17 cellular contexts compared by ENCODE assay signal in the genomic region with DNA sequence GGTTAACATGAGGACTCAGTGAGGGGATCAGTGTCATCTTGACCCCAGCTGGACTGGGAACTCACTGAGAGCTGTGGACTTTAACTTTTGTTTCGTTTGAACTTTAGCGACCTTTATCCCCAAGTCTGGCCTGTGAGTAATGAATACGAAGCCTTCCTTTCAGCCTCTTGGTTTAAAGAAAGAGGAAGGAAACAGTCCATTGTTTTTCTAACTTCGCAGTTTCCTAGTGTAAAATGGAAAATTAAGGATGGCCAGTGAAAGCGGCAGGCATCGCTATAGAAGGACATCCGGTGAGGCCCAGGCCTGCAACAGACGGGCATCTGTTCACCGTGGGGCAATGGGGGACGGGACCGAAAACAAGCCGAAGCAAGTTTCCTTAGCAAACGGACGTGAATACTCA. TPM values are rescaled to one million over a fixed set of nuclear protein-coding genes. Genes with fewer than 3 reads are reported as not detected.
DNase-seq lines count a peak whose midpoint lies in the region; ATAC-seq, FAIRE-seq and TF ChIP-seq lines count a peak whose summit lies in the region.
"Had no signal": no experiment of that assay in that cellular context is flagged by ENCODE, and none has a peak within 500 bp of the region (broad histone marks: within the 10 kb centered on the region; RNA-seq: fewer than 3 reads in every experiment).

No MANE protein-coding gene starts in this region.

- H3K36me3 ChIP-seq in liver (ENCODE audit: control insufficient read depth in 4 of 4, insufficient read depth in 3 of 4, low read depth in 1 of 4, low read length in 3 of 4) (no peaks in the 10 kb centered on the region), HepG2 (replicated peaks in 1 of 2; ENCODE audit: control insufficient read depth in 1 of 2, insufficient read depth in 2 of 2, low read length in 2 of 2) (no peaks in the 10 kb centered on the region), neural progenitor cell (no peaks in the 10 kb centered on the region), prostate gland (no peaks in the 10 kb centered on the region)
- H3K36me3 ChIP-seq: ascending aorta had no signal

- H3K27ac ChIP-seq in liver (ENCODE audit: low read depth in 1 of 2, low read length in 2 of 2) = peak overlapping the region in 1 of 2 donors; percentile 6
- no peak overlapping the region for H3K27ac ChIP-seq in HepG2 (ENCODE audit: extremely low read length, insufficient read depth, low read length)
- H3K27ac ChIP-seq in neural progenitor cell = no peak overlapping the region
- H3K27ac ChIP-seq in prostate gland = no peak overlapping the region
- H3K27ac ChIP-seq: A549, ascending aorta, KMS-11 had no signal

- H3K4me2 ChIP-seq in HepG2 (ENCODE audit: low read depth, low read length) (no peak overlapping the region), neural progenitor cell (no peak overlapping the region)
- H3K4me2 ChIP-seq: A549, KMS-11 had no signal

- peak overlapping the region; percentile 93 for H3K27ac Mint-ChIP-seq in neural progenitor cell
- H3K27ac Mint-ChIP-seq: activated CD4-positive, alpha-beta T cell treated with anti-CD3 and anti-CD28 coated beads, Interleukin-2, amount 10 ng/mL, durations not matched to agents 7 days and 5 days; activated T-helper 1 cell treated with anti-CD3 and anti-CD28 coated beads, Interleukin-12 subunit alpha, Interleukin-12 subunit beta, Interleukin-2, Interleukin-4 antibody, amounts not matched to agents 30 ng/mL and 10 ng/mL and 1 ng/mL, durations not matched to agents 14 hours and 24 hours and 36 hours; T-helper 2 cell treated with Interferon-gamma antibody and Interleukin-4, amounts not matched to agents 5 μg/mL and 100 μg/mL, for 36 hours had no signal

- WGBS in liver = 64% methylated on average over 14 of the region's 14 CpGs
- WGBS in HepG2 (ENCODE audit: low lambda C conversion rate) = 65% methylated on average over 14 of the region's 14 CpGs
- 68% methylated on average over 14 of the region's 14 CpGs for WGBS in prostate gland

- DNase-seq in HepG2 (ENCODE audit: low spot score) = no peak
- DNase-seq in left cardiac atrium = peak; percentile 41
- DNase-seq in neural progenitor cell (ENCODE audit: low spot score) = peak; percentile 37
- no peak for DNase-seq in NCI-H2227 treated with DMSO at 0.1 percent for 48 hours (lab: John Stamatoyannopoulos, UW)
- DNase-seq in prostate gland (ENCODE audit: low spot score) = no peak
- no peak for DNase-seq in NCI-H1105 (lab: John Stamatoyannopoulos, UW)
- DNase-seq: activated CD4-positive, alpha-beta T cell treated with anti-CD3 and anti-CD28 coated beads, Interleukin-2, amount 10 ng/mL, durations not matched to agents 7 days and 5 days; cortex of kidney; NCI-H187 treated with DMSO at 0.1 percent for 48 hours; NCI-H524 treated with DMSO at 0.1 percent for 48 hours had no signal

- peaks cover 7% of the 10 kb centered on the region for H3F3A ChIP-seq in neural progenitor cell (ENCODE audit: low read depth)

- POLR2A ChIA-PET in HepG2 (lab: Yijun Ruan, JAX) = no interaction called here

- H4K20me1 ChIP-seq in HepG2 (ENCODE audit: insufficient read depth, low read length) = no peaks in the 10 kb centered on the region
- no peaks in the 10 kb centered on the region for H4K20me1 ChIP-seq in neural progenitor cell (ENCODE audit: low read depth)

- H3K27me3 ChIP-seq in liver (ENCODE audit: control insufficient read depth in 4 of 4, insufficient read depth in 4 of 4, low read length in 3 of 4) (no peaks in the 10 kb centered on the region), HepG2 (ENCODE audit: control insufficient read depth in 1 of 2, insufficient read depth in 2 of 2, low read length in 2 of 2) (no peaks in the 10 kb centered on the region), neural progenitor cell (no peaks in the 10 kb centered on the region), prostate gland (replicated peaks; ENCODE audit: insufficient read depth) (no peaks in the 10 kb centered on the region)
- H3K27me3 ChIP-seq: ascending aorta had no signal

- no peak overlapping the region for H3K9ac ChIP-seq in liver (ENCODE audit: low read depth in 1 of 2, low read length in 2 of 2)
- no peak overlapping the region for H3K9ac ChIP-seq in HepG2 (ENCODE audit: insufficient read depth, low read depth, low read length)
- no peak overlapping the region for H3K9ac ChIP-seq in neural progenitor cell
- H3K9ac ChIP-seq: KMS-11 had no signal

- intact Hi-C loops in HepG2 (cut with micrococcal nuclease; ENCODE audit: unreplicated experiment) = no loop called here
- intact Hi-C loops in left cardiac atrium (cut with DNase I) = no loop called here
- intact Hi-C loops in prostate gland (cut with DNase I) = no loop called here

- in situ Hi-C loops in HepG2 (cut with HindIII; ENCODE audit: extremely low pct_ligation_motif_present, low pct_unique_long_range_greater_than_20kb) = no loop called here

- H3K79me2 ChIP-seq in HepG2 (ENCODE audit: insufficient read depth, low read length) (no peaks in the 10 kb centered on the region), neural progenitor cell (ENCODE audit: low read depth) (no peaks in the 10 kb centered on the region)

- no peak for ATAC-seq in HepG2
- peak; percentile 28 to 29 for ATAC-seq in left cardiac atrium
- ATAC-seq in GM18868 (IDR thresholded peaks at IDR 0.05; ENCODE audit: unreplicated experiment) = no peak
- ATAC-seq: A549 had no signal

- no peak overlapping the region for H2AFZ ChIP-seq in HepG2 (ENCODE audit: low read length)
- no peak overlapping the region for H2AFZ ChIP-seq in neural progenitor cell (replicated peaks)

- peaks cover 21% of the 10 kb centered on the region for H3K4me1 Mint-ChIP-seq in neural progenitor cell

- FAIRE-seq in HepG2 (lab: Jason Lieb, UNC) = no peak
- FAIRE-seq: A549 had no signal

- H3K4me3 ChIP-seq in liver (ENCODE audit: low read depth in 1 of 3, low read length in 3 of 3) = no peak overlapping the region
- no peak overlapping the region for H3K4me3 ChIP-seq in HepG2 (replicated peaks in 1 of 3; ENCODE audit: insufficient read depth in 1 of 3, low read depth in 2 of 3, low read length in 3 of 3)
- H3K4me3 ChIP-seq in neural progenitor cell = no peak overlapping the region
- no peak overlapping the region for H3K4me3 ChIP-seq in prostate gland
- H3K4me3 ChIP-seq: A549, ascending aorta had no signal

- no TSS peak for BruUV-seq in HepG2 (replicated peaks; lab: Mats Ljungman, UMichigan)

- TF ChIP-seq CTCF in liver (IDR thresholded peaks at IDR 0.05; ENCODE audit: low read depth, low read length, missing input control) = no peak
- no peak for TF ChIP-seq CTCF in HepG2 (CRISPR knock-in tag; IDR thresholded peaks at IDR 0.05)
- TF ChIP-seq CTCF in neural progenitor cell (IDR thresholded peaks at IDR 0.05) = no peak
- TF ChIP-seq CTCF in prostate gland (IDR thresholded peaks at IDR 0.05) = no peak

- TF ChIP-seq RAD21 in liver (IDR thresholded peaks at IDR 0.05) = peak in 1 of 2 donors; percentile 12
- no peak for TF ChIP-seq RAD21 in HepG2 (CRISPR knock-in tag; IDR thresholded peaks at IDR 0.05)

- H3K4me3 Mint-ChIP-seq in neural progenitor cell = no peak overlapping the region
- H3K4me3 Mint-ChIP-seq: activated CD4-positive, alpha-beta T cell treated with anti-CD3 and anti-CD28 coated beads, Interleukin-2, amount 10 ng/mL, durations not matched to agents 7 days and 5 days; activated T-helper 1 cell treated with anti-CD3 and anti-CD28 coated beads, Interleukin-12 subunit alpha, Interleukin-12 subunit beta, Interleukin-2, Interleukin-4 antibody, amounts not matched to agents 30 ng/mL and 10 ng/mL and 1 ng/mL, durations not matched to agents 14 hours and 24 hours and 36 hours; T-helper 2 cell treated with Interferon-gamma antibody and Interleukin-4, amounts not matched to agents 5 μg/mL and 100 μg/mL, for 36 hours had no signal

- no peak for TF ChIP-seq POLR2A in HepG2 (IDR thresholded peaks at IDR 0.05; ENCODE audit: insufficient read depth in 1 of 2, low read depth in 2 of 2, low read length in 2 of 2)
- TF ChIP-seq POLR2A in prostate gland (IDR thresholded peaks at IDR 0.05) = no peak

- H3K36me3 Mint-ChIP-seq in neural progenitor cell = no peaks in the 10 kb centered on the region

- TF ChIP-seq EP300 in HepG2 (IDR thresholded peaks at IDR 0.05; ENCODE audit: low read depth in 2 of 2, low read length in 2 of 2) = no peak
- no peak for TF ChIP-seq EP300 in HepG2 (CRISPR knock-in tag; IDR thresholded peaks at IDR 0.05; ENCODE audit: borderline replicate concordance)

- no peaks in the 10 kb centered on the region for H3K9me3 ChIP-seq in liver (ENCODE audit: control insufficient read depth in 4 of 4, low read length in 3 of 4)
- no peaks in the 10 kb centered on the region for H3K9me3 ChIP-seq in HepG2 (ENCODE audit: low read length)
- H3K9me3 ChIP-seq in neural progenitor cell (ENCODE audit: low read depth) = no peaks in the 10 kb centered on the region
- H3K9me3 ChIP-seq in prostate gland = no peaks in the 10 kb centered on the region
- H3K9me3 ChIP-seq: A549, ascending aorta had no signal

- H3K9me3 Mint-ChIP-seq in neural progenitor cell = no peaks in the 10 kb centered on the region
- H3K9me3 Mint-ChIP-seq: activated CD4-positive, alpha-beta T cell treated with anti-CD3 and anti-CD28 coated beads, Interleukin-2, amount 10 ng/mL, durations not matched to agents 7 days and 5 days; activated T-helper 1 cell treated with anti-CD3 and anti-CD28 coated beads, Interleukin-12 subunit alpha, Interleukin-12 subunit beta, Interleukin-2, Interleukin-4 antibody, amounts not matched to agents 30 ng/mL and 10 ng/mL and 1 ng/mL, durations not matched to agents 14 hours and 24 hours and 36 hours had no signal

- peaks cover 6% of the 10 kb centered on the region for H3K27me3 Mint-ChIP-seq in neural progenitor cell (ENCODE audit: insufficient read depth, low read depth)
- H3K27me3 Mint-ChIP-seq: activated CD4-positive, alpha-beta T cell treated with anti-CD3 and anti-CD28 coated beads, Interleukin-2, amount 10 ng/mL, durations not matched to agents 7 days and 5 days had no signal

- CTCF ChIA-PET in HepG2 (lab: Yijun Ruan, JAX; ENCODE audit: low intra/inter-chr PET ratio, low total read pairs) = no interaction called here

- H3K4me1 ChIP-seq in liver (ENCODE audit: control insufficient read depth in 4 of 4, insufficient read depth in 4 of 4, low read length in 3 of 4) (no peaks in the 10 kb centered on the region), HepG2 (ENCODE audit: insufficient read depth, low read length) (no peaks in the 10 kb centered on the region), neural progenitor cell (peaks cover 7% of the 10 kb centered on the region), prostate gland (replicated peaks) (no peaks in the 10 kb centered on the region)
- H3K4me1 ChIP-seq: A549, ascending aorta had no signal

RNA-seq across cellular contexts. Expression of a gene that starts 44.1 kb away (rescaled TPM):
- 1 to 10 TPM; 6.7 TPM for total RNA-seq in liver
- polyA plus RNA-seq in liver = 1 to 10 TPM; 1.4 to 4.3 TPM
- 15.9 and 16.5 TPM in 2 replicates for total RNA-seq in HepG2 (2016; rRNA removed; fragmentation: Illumina TruSeq; extraction: Trizol)
- 5.1 and 6.2 TPM in 2 replicates for total RNA-seq in HepG2 (2016; cell fraction: cytosol; rRNA removed; fragmentation: Illumina TruSeq; extraction: Trizol; ENCODE audit: low read depth)
- total RNA-seq in HepG2 (2016; cell fraction: insoluble cytoplasmic fraction; rRNA removed; fragmentation: Illumina TruSeq; extraction: Trizol) = 16.7 and 17.9 TPM in 2 replicates
- 20.0 and 20.8 TPM in 2 replicates for total RNA-seq in HepG2 (2016; cell fraction: membrane; rRNA removed; fragmentation: Illumina TruSeq; extraction: Trizol)
- total RNA-seq in HepG2 (2016; cell fraction: nucleus; rRNA removed; fragmentation: Illumina TruSeq; extraction: Trizol) = 11.5 and 12.2 TPM in 2 replicates
- polyA plus RNA-seq in HepG2 (2011; rRNA removed) = 8.9 and 9.6 TPM in 2 replicates
- polyA plus RNA-seq in HepG2 (2011; cell fraction: cytosol; rRNA removed) = 5.6 and 7.3 TPM in 2 replicates
- 5.6 and 6.3 TPM in 2 replicates for polyA plus RNA-seq in HepG2 (2011; cell fraction: nucleus; rRNA removed)
- polyA plus RNA-seq in HepG2 (2012) = 9.8 and 12.1 TPM in 2 replicates
- 4.9 and 5.0 TPM in 2 replicates for polyA plus RNA-seq in HepG2 (2016; cell fraction: cytosol; fragmentation: Illumina TruSeq; extraction: Trizol; ENCODE audit: low read depth)
- 19.5 and 19.7 TPM in 2 replicates for polyA plus RNA-seq in HepG2 (2016; cell fraction: insoluble cytoplasmic fraction; fragmentation: Illumina TruSeq; extraction: Trizol; ENCODE audit: low read depth)
- polyA plus RNA-seq in HepG2 (2016; cell fraction: membrane; fragmentation: Illumina TruSeq; extraction: Trizol; ENCODE audit: low read depth) = 13.3 and 13.8 TPM in 2 replicates
- 12.1 and 12.7 TPM in 2 replicates for polyA plus RNA-seq in HepG2 (2016; cell fraction: nucleus; fragmentation: Illumina TruSeq; extraction: Trizol; ENCODE audit: insufficient read depth, low read depth)
- polyA minus RNA-seq in HepG2 (2011; rRNA and poly(A)+ RNA removed; ENCODE audit: low replicate concordance) = 11.6 and 16.6 TPM in 2 replicates
- 11.3 and 13.7 TPM in 2 replicates for polyA minus RNA-seq in HepG2 (2011; cell fraction: cytosol; rRNA and poly(A)+ RNA removed)
- polyA minus RNA-seq in HepG2 (2011; cell fraction: nucleus; rRNA and poly(A)+ RNA removed) = 15.8 and 17.0 TPM in 2 replicates
- 10 to 100 TPM; 20.9 to 23.6 TPM for total RNA-seq in left cardiac atrium
- total RNA-seq in neural progenitor cell (ENCODE audit: low replicate concordance) = 28.1 and 36.2 TPM in 2 replicates
- 10 to 100 TPM; 25.0 to 37.4 TPM for total RNA-seq in prostate gland

RNA-seq across cellular contexts. Expression of a gene that starts 55.8 kb away (rescaled TPM):
- under 1 TPM; 0.17 to 0.19 TPM for total RNA-seq in liver
- under 1 TPM; 0.27 to 0.76 TPM for polyA plus RNA-seq in liver
- total RNA-seq in HepG2 (2016; rRNA removed; fragmentation: Illumina TruSeq; extraction: Trizol) = 0.11 TPM in 1 of 2 replicates, not detected in the other
- total RNA-seq in HepG2 (2016; cell fraction: cytosol; rRNA removed; fragmentation: Illumina TruSeq; extraction: Trizol; ENCODE audit: low read depth) = not detected in 2 replicates
- total RNA-seq in HepG2 (2016; cell fraction: insoluble cytoplasmic fraction; rRNA removed; fragmentation: Illumina TruSeq; extraction: Trizol) = 0.06 TPM in 1 of 2 replicates, not detected in the other
- total RNA-seq in HepG2 (2016; cell fraction: membrane; rRNA removed; fragmentation: Illumina TruSeq; extraction: Trizol) = 0.12 TPM in 1 of 2 replicates, not detected in the other
- not detected in 2 replicates for total RNA-seq in HepG2 (2016; cell fraction: nucleus; rRNA removed; fragmentation: Illumina TruSeq; extraction: Trizol)
- polyA plus RNA-seq in HepG2 (2011; rRNA removed) = 0.14 and 0.15 TPM in 2 replicates
- 0.05 TPM in 2 replicates for polyA plus RNA-seq in HepG2 (2011; cell fraction: cytosol; rRNA removed)
- 0.10 and 0.26 TPM in 2 replicates for polyA plus RNA-seq in HepG2 (2011; cell fraction: nucleus; rRNA removed)
- 0.09 and 0.36 TPM in 2 replicates for polyA plus RNA-seq in HepG2 (2012)
- polyA plus RNA-seq in HepG2 (2016; cell fraction: cytosol; fragmentation: Illumina TruSeq; extraction: Trizol; ENCODE audit: low read depth) = not detected in 2 replicates
- polyA plus RNA-seq in HepG2 (2016; cell fraction: insoluble cytoplasmic fraction; fragmentation: Illumina TruSeq; extraction: Trizol; ENCODE audit: low read depth) = 0.08 TPM in 1 of 2 replicates, not detected in the other
- polyA plus RNA-seq in HepG2 (2016; cell fraction: membrane; fragmentation: Illumina TruSeq; extraction: Trizol; ENCODE audit: low read depth) = 0.16 TPM in 1 of 2 replicates, not detected in the other
- polyA plus RNA-seq in HepG2 (2016; cell fraction: nucleus; fragmentation: Illumina TruSeq; extraction: Trizol; ENCODE audit: insufficient read depth, low read depth) = 0.36 TPM in 1 of 2 replicates, not detected in the other
- 0.06 and 0.09 TPM in 2 replicates for polyA minus RNA-seq in HepG2 (2011; rRNA and poly(A)+ RNA removed; ENCODE audit: low replicate concordance)
- polyA minus RNA-seq in HepG2 (2011; cell fraction: cytosol; rRNA and poly(A)+ RNA removed) = not detected in 2 replicates
- polyA minus RNA-seq in HepG2 (2011; cell fraction: nucleus; rRNA and poly(A)+ RNA removed) = 0.13 and 0.37 TPM in 2 replicates
- 1 to 10 TPM; 2.3 to 4.4 TPM for total RNA-seq in left cardiac atrium
- 5.0 and 6.5 TPM in 2 replicates for total RNA-seq in neural progenitor cell (ENCODE audit: low replicate concordance)
- total RNA-seq in prostate gland = 1 to 10 TPM; 2.5 to 4.6 TPM

Comparison
In these comparisons a context has a peak if more than half of its experiments do, and no peak if none do; other contexts are left out.
1. ATAC-seq: peak in left cardiac atrium (2 of 2); none in HepG2 (single experiment) and GM18868 (single experiment).
2. DNase-seq: peak in left cardiac atrium (single experiment) and neural progenitor cell (single experiment); none in HepG2 (single experiment), NCI-H2227 treated with DMSO at 0.1 percent for 48 hours (single experiment), prostate gland (single experiment) and NCI-H1105 (single experiment).